In the genomic region with DNA sequence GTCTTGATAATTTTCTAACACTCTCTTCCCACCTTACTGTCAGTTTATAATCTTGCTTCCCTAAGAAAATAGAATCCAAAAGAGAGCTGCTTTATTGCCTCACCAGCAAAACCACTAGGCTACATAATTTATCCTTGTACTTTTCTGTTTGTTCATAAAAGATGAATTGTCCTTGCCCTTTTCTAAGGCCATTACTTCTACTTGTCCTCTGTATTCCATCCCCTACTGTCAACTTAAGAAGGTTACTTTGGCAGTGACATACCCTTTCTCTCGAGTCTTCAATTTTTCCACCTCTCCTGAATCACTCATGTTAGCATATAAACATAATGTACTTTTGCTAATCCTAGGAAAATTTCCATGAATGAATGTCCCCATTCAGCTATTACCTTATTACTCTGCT, we compare ENCODE assay signal across 22 cellular contexts.
"Had no signal": no experiment of that assay in that cellular context is flagged by ENCODE, and none has a peak within 500 bp of the region (broad histone marks: within the 10 kb centered on the region; RNA-seq: fewer than 3 reads in every experiment).

No MANE protein-coding gene starts in this region.

- DNase-seq: activated CD4-positive, alpha-beta T cell treated with anti-CD3 and anti-CD28 coated beads for 48 hours; activated CD4-positive, CD25-positive, alpha-beta regulatory T cell; activated CD8-positive, alpha-beta memory T cell treated with anti-CD3 and anti-CD28 coated beads, Interleukin-2, amount 50 U/mL, for 4 hours; activated gamma-delta T cell treated with Interleukin-2 at 50 U/mL for 16 hours; activated naive CD8-positive, alpha-beta T cell treated with anti-CD3 and anti-CD28 coated beads, Interleukin-2, amount 10 ng/mL, durations not matched to agents 7 days and 5 days; body of pancreas; caudate nucleus; dorsolateral prefrontal cortex; left cardiac atrium; stimulated activated CD4-positive, alpha-beta T cell treated with anti-CD3 and anti-CD28 coated beads, Interleukin-12 subunit alpha, Interleukin-12 subunit beta, amount 100 ng/mL, for 4 hours; stimulated activated CD4-positive, alpha-beta T cell treated with anti-CD3 and anti-CD28 coated beads, Interleukin-1b, Interleukin-23, amount 100 ng/mL, for 48 hours; stimulated activated CD8-positive, alpha-beta memory T cell treated with anti-CD3 and anti-CD28 coated beads, Interleukin-4, amount 100 ng/mL, for 48 hours; SW 1271; T-helper 9 cell; trophoblast cell had no signal

- H2AFZ ChIP-seq: hepatocyte had no signal

- H3K36me3 ChIP-seq: prostate gland had no signal

- H3K27me3 ChIP-seq: body of pancreas, dorsolateral prefrontal cortex, hepatocyte, right atrium auricular region, vagina had no signal

- H3K4me1 ChIP-seq: right atrium auricular region, vagina had no signal

- H3K4me2 ChIP-seq: hepatocyte had no signal

- H3K4me3 Mint-ChIP-seq: activated naive CD8-positive, alpha-beta T cell treated with anti-CD3 and anti-CD28 coated beads, Interleukin-2, amount 10 ng/mL, durations not matched to agents 7 days and 5 days; activated T-helper 1 cell treated with anti-CD3 and anti-CD28 coated beads, Interleukin-12 subunit alpha, Interleukin-12 subunit beta, Interleukin-2, Interleukin-4 antibody, amounts not matched to agents 30 ng/mL and 10 ng/mL and 1 ng/mL, durations not matched to agents 14 hours and 24 hours and 36 hours; neural crest cell; stimulated activated naive CD8-positive, alpha-beta T cell treated with anti-CD3 and anti-CD28 coated beads, Interleukin-15, Interleukin-2, amounts not matched to agents 100 ng/mL and 50 ng/mL, for 24 hours had no signal

- H3K9me3 Mint-ChIP-seq: activated naive CD8-positive, alpha-beta T cell treated with anti-CD3 and anti-CD28 coated beads, Interleukin-2, amount 10 ng/mL, durations not matched to agents 7 days and 5 days; neural crest cell; stimulated activated naive CD8-positive, alpha-beta T cell treated with anti-CD3 and anti-CD28 coated beads, Interleukin-15, Interleukin-2, amounts not matched to agents 100 ng/mL and 50 ng/mL, for 24 hours had no signal

- H3K27me3 Mint-ChIP-seq: activated naive CD8-positive, alpha-beta T cell treated with anti-CD3 and anti-CD28 coated beads, Interleukin-2, amount 10 ng/mL, durations not matched to agents 7 days and 5 days; stimulated activated naive CD8-positive, alpha-beta T cell treated with anti-CD3 and anti-CD28 coated beads, Interleukin-15, Interleukin-2, amounts not matched to agents 100 ng/mL and 50 ng/mL, for 24 hours had no signal

- H3K9me3 ChIP-seq: body of pancreas, prostate gland, vagina had no signal

- H3K4me3 ChIP-seq: body of pancreas, dorsolateral prefrontal cortex, hepatocyte, prostate gland, right atrium auricular region, vagina had no signal

- ATAC-seq: body of pancreas, left cardiac atrium had no signal

- H3K4me1 Mint-ChIP-seq: neural crest cell had no signal

- H3K27ac Mint-ChIP-seq: activated naive CD8-positive, alpha-beta T cell treated with anti-CD3 and anti-CD28 coated beads, Interleukin-2, amount 10 ng/mL, durations not matched to agents 7 days and 5 days; activated T-helper 1 cell treated with anti-CD3 and anti-CD28 coated beads, Interleukin-12 subunit alpha, Interleukin-12 subunit beta, Interleukin-2, Interleukin-4 antibody, amounts not matched to agents 30 ng/mL and 10 ng/mL and 1 ng/mL, durations not matched to agents 14 hours and 24 hours and 36 hours; stimulated activated naive CD8-positive, alpha-beta T cell treated with anti-CD3 and anti-CD28 coated beads, Interleukin-15, Interleukin-2, amounts not matched to agents 100 ng/mL and 50 ng/mL, for 24 hours had no signal

- H3K27ac ChIP-seq: body of pancreas, dorsolateral prefrontal cortex, hepatocyte, right atrium auricular region, vagina had no signal
